In genomic region chr17:39079836-39080235, GRCh38 we compare ENCODE assay signal across 15 cellular contexts.
A peak's percentile ranks its signal among the peaks of the same experiment; 100 is the strongest.
DNase-seq lines count a peak whose midpoint lies in the region; TF ChIP-seq lines count a peak whose summit lies in the region.
"Had no signal": no experiment of that assay in that cellular context is flagged by ENCODE, and none has a peak within 500 bp of the region (broad histone marks: within the 10 kb centered on the region; RNA-seq: fewer than 3 reads in every experiment).

No MANE protein-coding gene starts in this region.

- H3K18ac ChIP-seq in mesenchymal stem cell (ENCODE audit: low read depth in 1 of 2, low read length in 2 of 2) = no peak overlapping the region
- peak overlapping the region; percentile 34 for H3K18ac ChIP-seq in neuronal stem cell (ENCODE audit: low read length)

- H3K23ac ChIP-seq in mesenchymal stem cell (ENCODE audit: low read length in 2 of 2) = no peak overlapping the region
- no peak overlapping the region for H3K23ac ChIP-seq in neuronal stem cell (ENCODE audit: low read depth, low read length, poor library complexity)

- H4K8ac ChIP-seq in mesenchymal stem cell (ENCODE audit: low read length) (no peak overlapping the region), neuronal stem cell (ENCODE audit: low read depth, low read length) (no peak overlapping the region)

- H3K14ac ChIP-seq in mesenchymal stem cell (ENCODE audit: low read length in 2 of 2) = no peak overlapping the region
- H3K14ac ChIP-seq in neuronal stem cell (ENCODE audit: low read length) = no peak overlapping the region

- H2BK12ac ChIP-seq in mesenchymal stem cell (ENCODE audit: low read length in 2 of 2) (no peak overlapping the region), neuronal stem cell (ENCODE audit: low read length) (no peak overlapping the region)

- 79% methylated on average over 1 of the region's 1 CpG for WGBS in mesenchymal stem cell
- WGBS in neuronal stem cell (ENCODE audit: extremely low coverage in 2 of 2, insufficient read length in 2 of 2, insufficient replicate concordance in 1 of 2), 2 donors = no CpG with 5 or more reads among the region's 1 CpG
- 50 to 72% methylated on average over 1 of the region's 1 CpG for WGBS in tibial nerve, 2 donors

- H3K4me2 ChIP-seq in mesenchymal stem cell (ENCODE audit: low read length, poor library complexity, severe bottlenecking) = no peak overlapping the region
- H3K4me2 ChIP-seq in neuronal stem cell (ENCODE audit: insufficient read depth, low read length, poor library complexity, severe bottlenecking) = no peak overlapping the region

- no peak overlapping the region for H3K4ac ChIP-seq in mesenchymal stem cell (ENCODE audit: low read depth in 1 of 2, low read length in 2 of 2)
- no peak overlapping the region for H3K4ac ChIP-seq in neuronal stem cell (ENCODE audit: low read length)

- TF ChIP-seq EP300 in tibial nerve (IDR thresholded peaks at IDR 0.05) = no peak

- H2BK120ac ChIP-seq in mesenchymal stem cell (ENCODE audit: low read depth, low read length) (no peak overlapping the region), neuronal stem cell (ENCODE audit: low read depth, low read length) (no peak overlapping the region)

- H2AK5ac ChIP-seq in mesenchymal stem cell (ENCODE audit: low read length, severe bottlenecking) (no peak overlapping the region), neuronal stem cell (ENCODE audit: low read depth, low read length) (no peak overlapping the region)

- no peak overlapping the region for H2BK15ac ChIP-seq in mesenchymal stem cell (ENCODE audit: low read depth, poor library complexity, severe bottlenecking)
- no peak overlapping the region for H2BK15ac ChIP-seq in neuronal stem cell (ENCODE audit: low read length)

- H3K9me3 ChIP-seq in mesenchymal stem cell (ENCODE audit: control insufficient read depth, low read length) (no peaks in the 10 kb centered on the region), neuronal stem cell (replicated peaks in 1 of 2; ENCODE audit: control insufficient read depth in 2 of 2, insufficient read depth in 1 of 2, low read depth in 1 of 2, low read length in 2 of 2) (no peaks in the 10 kb centered on the region), tibial nerve (no peaks in the 10 kb centered on the region)
- H3K9me3 ChIP-seq: BLaER1 treated with 17β-estradiol and CSF1 and Interleukin-3, amounts not matched to agents 10 nM and 100 nM had no signal

- H3K9ac ChIP-seq in mesenchymal stem cell (ENCODE audit: low read length) (peak overlapping the region; percentile 39), neuronal stem cell (ENCODE audit: low read depth, low read length, poor library complexity) (no peak overlapping the region)
- H3K9ac ChIP-seq: BLaER1 treated with 17β-estradiol and CSF1 and Interleukin-3, amounts not matched to agents 10 nM and 100 nM; GM23248 had no signal

- H4K91ac ChIP-seq in mesenchymal stem cell (ENCODE audit: low read length) = no peak overlapping the region
- H4K91ac ChIP-seq in neuronal stem cell (ENCODE audit: low read depth, low read length, poor library complexity) = no peak overlapping the region

- no peak for TF ChIP-seq POLR2A in tibial nerve (IDR thresholded peaks at IDR 0.05)

- H3K36me3 ChIP-seq in mesenchymal stem cell (ENCODE audit: control insufficient read depth in 1 of 2, insufficient read depth in 2 of 2, low read depth in 1 of 2, low read length in 2 of 2) (peaks cover 7 to 38% of the 10 kb centered on the region in 2 experiments), neuronal stem cell (replicated peaks in 1 of 2; ENCODE audit: control insufficient read depth in 2 of 2, insufficient read depth in 2 of 2, low read length in 2 of 2) (no peaks in the 10 kb centered on the region), tibial nerve (no peaks in the 10 kb centered on the region)
- H3K36me3 ChIP-seq: BLaER1 treated with 17β-estradiol and CSF1 and Interleukin-3, amounts not matched to agents 10 nM and 100 nM had no signal

- H3K27me3 ChIP-seq in mesenchymal stem cell (ENCODE audit: control insufficient read depth in 1 of 2, insufficient read depth in 1 of 2, low read length in 2 of 2) (peaks cover 0 to 50% of the 10 kb centered on the region in 2 experiments), neuronal stem cell (ENCODE audit: control insufficient read depth in 3 of 3, insufficient read depth in 3 of 3, low read depth in 1 of 3, low read length in 3 of 3) (no peaks in the 10 kb centered on the region), tibial nerve (no peaks in the 10 kb centered on the region)
- H3K27me3 ChIP-seq: BLaER1 treated with 17β-estradiol and CSF1 and Interleukin-3, amounts not matched to agents 10 nM and 100 nM had no signal

- H3K4me3 ChIP-seq in mesenchymal stem cell (ENCODE audit: insufficient read depth in 1 of 2, low read depth in 1 of 2, low read length in 2 of 2) (no peak overlapping the region), neuronal stem cell (ENCODE audit: low read length in 2 of 2) (no peak overlapping the region), tibial nerve (no peak overlapping the region)
- H3K4me3 ChIP-seq: BLaER1 treated with 17β-estradiol and CSF1 and Interleukin-3, amounts not matched to agents 10 nM and 100 nM; GM23248 had no signal

- TF ChIP-seq CTCF in tibial nerve (IDR thresholded peaks at IDR 0.05) = no peak

- no peak overlapping the region for H2BK5ac ChIP-seq in mesenchymal stem cell (ENCODE audit: low read depth, low read length, poor library complexity, severe bottlenecking)
- H2BK5ac ChIP-seq in neuronal stem cell (ENCODE audit: low read length) = no peak overlapping the region

- H3K4me1 ChIP-seq in mesenchymal stem cell (ENCODE audit: control insufficient read depth, insufficient read depth, low read depth, low read length) = peaks cover 4% of the 10 kb centered on the region
- H3K4me1 ChIP-seq in neuronal stem cell (ENCODE audit: control insufficient read depth in 2 of 2, insufficient read depth in 1 of 2, low read depth in 1 of 2, low read length in 2 of 2) = peaks cover 0 to 8% of the 10 kb centered on the region in 2 donors
- peaks cover 0 to 31% (median 11%) of the 10 kb centered on the region in 4 donors for H3K4me1 ChIP-seq in tibial nerve

- no peak overlapping the region for H2AFZ ChIP-seq in mesenchymal stem cell (ENCODE audit: low read depth, low read length)
- no peak overlapping the region for H2AFZ ChIP-seq in neuronal stem cell (ENCODE audit: low read length)
- H2AFZ ChIP-seq: GM23248 had no signal

- no peaks in the 10 kb centered on the region for H3K79me1 ChIP-seq in mesenchymal stem cell (replicated peaks; ENCODE audit: low read length, poor library complexity, severe bottlenecking)
- no peaks in the 10 kb centered on the region for H3K79me1 ChIP-seq in neuronal stem cell (ENCODE audit: low read depth, low read length)

- no peak overlapping the region for H3K27ac ChIP-seq in mesenchymal stem cell (ENCODE audit: low read length, poor library complexity, severe bottlenecking)
- no peak overlapping the region for H3K27ac ChIP-seq in neuronal stem cell (replicated peaks; ENCODE audit: low read length)
- H3K27ac ChIP-seq in tibial nerve = no peak overlapping the region
- H3K27ac ChIP-seq: BLaER1 treated with 17β-estradiol and CSF1 and Interleukin-3, amounts not matched to agents 10 nM and 100 nM; GM23248; HL-60 had no signal

- DNase-seq in D341Med (ENCODE audit: low spot score) (peak; percentile 54), NCI-H82 treated with DMSO at 0.1 percent for 48 hours (lab: John Stamatoyannopoulos, UW; ENCODE audit: unreplicated experiment) (peak; percentile 84), mesenchymal stem cell (no peak), neuronal stem cell (ENCODE audit: low spot score) (no peak), tibial nerve (ENCODE audit: low spot score in 2 of 2) (no peak), germinal center (ENCODE audit: low spot score) (no peak), NCI-H1105 (lab: John Stamatoyannopoulos, UW) (no peak)
- DNase-seq: CD4-positive, CD25-positive, alpha-beta regulatory T cell; CD8-positive, alpha-beta memory T cell; COR-L47; GM23248; H7; HFFc6 had no signal

Comparison
In these comparisons a context has a peak if more than half of its experiments do, and no peak if none do; other contexts are left out.
1. DNase-seq: peak in D341Med (single experiment) and NCI-H82 treated with DMSO at 0.1 percent for 48 hours (single experiment); none in mesenchymal stem cell (single experiment), neuronal stem cell (single experiment), tibial nerve (0 of 2), germinal center (single experiment) and NCI-H1105 (single experiment).